ENCODE assay signal across 1 cellular context in the genomic region with DNA sequence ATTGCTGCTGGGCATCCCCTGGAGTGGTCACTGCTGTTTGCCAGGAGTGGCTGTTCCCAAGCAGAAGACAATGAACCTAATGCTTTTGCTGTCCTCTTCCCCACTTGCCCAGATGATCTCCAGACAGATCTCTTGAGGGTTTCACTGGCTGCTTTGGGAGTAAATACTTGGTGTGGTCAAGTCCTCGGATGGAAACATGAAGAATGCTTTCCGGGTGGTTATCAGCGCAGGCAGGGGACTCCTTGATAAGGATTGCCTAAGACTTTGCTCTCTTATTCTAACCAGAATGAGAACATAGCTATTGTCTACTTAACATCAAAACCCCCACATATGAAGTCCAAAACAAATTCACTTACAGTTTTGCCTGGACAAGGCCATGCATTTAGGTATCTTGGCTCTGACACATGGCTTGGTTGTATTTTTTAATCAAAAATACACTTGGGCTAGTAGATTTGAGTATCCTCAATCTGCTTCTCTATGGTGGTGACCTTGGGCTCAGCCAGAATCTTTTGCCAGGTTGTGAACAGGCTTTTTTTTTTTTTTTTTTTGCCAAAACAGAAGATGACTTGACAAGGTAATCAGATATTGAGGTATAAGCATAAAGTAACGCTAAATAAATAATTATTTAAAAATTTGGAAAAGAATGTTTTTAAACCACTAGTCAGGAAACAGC.
TF ChIP-seq lines count a peak whose summit lies in the region.

No MANE protein-coding gene starts in this region.

TF ChIP-seq in K562, 482 proteins besides CTCF, POLR2A, EP300 and RAD21 (continued from another document and continues in another):
- TF ChIP-seq NFE2 (IDR thresholded peaks at IDR 0.05; ENCODE audit: low read depth) (0 out of 2 replicates have a peak, but pooled peaks have one; percentile 11), HMG20B (CRISPR knock-in tag; IDR thresholded peaks at IDR 0.05) (no peak), E2F4 (CRISPR knock-in tag; IDR thresholded peaks at IDR 0.05; ENCODE audit: low read depth) (no peak), U2AF1 (optimal IDR thresholded peaks at IDR 0.05; ENCODE audit: low read depth, low read length) (no peak), MAFF (IDR thresholded peaks at IDR 0.05; ENCODE audit: low read length) (no peak), HDAC8 (tag; IDR thresholded peaks at IDR 0.05) (no peak), SREBF2 (CRISPR knock-in tag; IDR thresholded peaks at IDR 0.05) (no peak), HSF4 (CRISPR knock-in tag; IDR thresholded peaks at IDR 0.05; ENCODE audit: borderline replicate concordance) (no peak), SIN3A (IDR thresholded peaks at IDR 0.05; ENCODE audit: borderline replicate concordance in 2 of 2, control insufficient read depth in 1 of 2, low read depth in 2 of 2, low read length in 2 of 2) (no peak), AFF4 (CRISPR knock-in tag; IDR thresholded peaks at IDR 0.05) (no peak), NONO (IDR thresholded peaks at IDR 0.05; ENCODE audit: low read depth in 2 of 2, low read length in 1 of 2) (no peak), HNRNPH1 (optimal IDR thresholded peaks at IDR 0.05; ENCODE audit: low read depth, low read length) (no peak), NFIX (CRISPR knock-in tag; IDR thresholded peaks at IDR 0.05; ENCODE audit: low read depth) (no peak), MTA2 (IDR thresholded peaks at IDR 0.05; ENCODE audit: low read depth) (peak; percentile 92), CREBBP (IDR thresholded peaks at IDR 0.05; ENCODE audit: low read depth, low read length) (no peak), HNRNPL (IDR thresholded peaks at IDR 0.05; ENCODE audit: low read depth, low read length) (no peak), ZKSCAN1 (IDR thresholded peaks at IDR 0.05; ENCODE audit: low read depth, low read length) (peak; percentile 38; the same call in 1 of the 2 replicates), IRF2 (CRISPR knock-in tag; IDR thresholded peaks at IDR 0.05) (no peak), DMBX1 (CRISPR knock-in tag; IDR thresholded peaks at IDR 0.05; ENCODE audit: borderline replicate concordance) (0 out of 2 replicates have a peak, but pooled peaks have one; percentile 49), POLR3A (IDR thresholded peaks at IDR 0.05; ENCODE audit: borderline replicate concordance, extremely low read depth, insufficient read depth, insufficient read length) (no peak), ZBTB8A (IDR thresholded peaks at IDR 0.05; ENCODE audit: partially characterized antibody) (no peak), ZNF174 (CRISPR knock-in tag; IDR thresholded peaks at IDR 0.05) (no peak), ZNF184 (CRISPR knock-in tag; IDR thresholded peaks at IDR 0.05) (no peak), ZNF165 (CRISPR knock-in tag; IDR thresholded peaks at IDR 0.05; ENCODE audit: borderline replicate concordance) (no peak), ZNF77 (CRISPR knock-in tag; IDR thresholded peaks at IDR 0.05) (no peak), CHD2 (IDR thresholded peaks at IDR 0.05; ENCODE audit: low read depth, low read length) (no peak), SRSF1 (IDR thresholded peaks at IDR 0.05; ENCODE audit: low read depth, low read length) (no peak), ZNF224 (CRISPR knock-in tag; IDR thresholded peaks at IDR 0.05) (no peak), ZNF41 (CRISPR knock-in tag; conservative IDR thresholded peaks at IDR 0.05) (no peak), SMAD3 (CRISPR knock-in tag; conservative IDR thresholded peaks at IDR 0.05) (peak; percentile 73; the same call in 1 of the 2 replicates), HDAC3 (IDR thresholded peaks at IDR 0.05; ENCODE audit: borderline replicate concordance, partially characterized antibody) (peak; percentile 91), ELK3 (CRISPR knock-in tag; IDR thresholded peaks at IDR 0.05) (no peak)
- TF ChIP-seq, protein P1, sequence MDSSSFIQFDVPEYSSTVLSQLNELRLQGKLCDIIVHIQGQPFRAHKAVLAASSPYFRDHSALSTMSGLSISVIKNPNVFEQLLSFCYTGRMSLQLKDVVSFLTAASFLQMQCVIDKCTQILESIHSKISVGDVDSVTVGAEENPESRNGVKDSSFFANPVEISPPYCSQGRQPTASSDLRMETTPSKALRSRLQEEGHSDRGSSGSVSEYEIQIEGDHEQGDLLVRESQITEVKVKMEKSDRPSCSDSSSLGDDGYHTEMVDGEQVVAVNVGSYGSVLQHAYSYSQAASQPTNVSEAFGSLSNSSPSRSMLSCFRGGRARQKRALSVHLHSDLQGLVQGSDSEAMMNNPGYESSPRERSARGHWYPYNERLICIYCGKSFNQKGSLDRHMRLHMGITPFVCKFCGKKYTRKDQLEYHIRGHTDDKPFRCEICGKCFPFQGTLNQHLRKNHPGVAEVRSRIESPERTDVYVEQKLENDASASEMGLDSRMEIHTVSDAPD (CRISPR knock-in tag; IDR thresholded peaks at IDR 0.05), result no peak
- TF ChIP-seq, protein P2, sequence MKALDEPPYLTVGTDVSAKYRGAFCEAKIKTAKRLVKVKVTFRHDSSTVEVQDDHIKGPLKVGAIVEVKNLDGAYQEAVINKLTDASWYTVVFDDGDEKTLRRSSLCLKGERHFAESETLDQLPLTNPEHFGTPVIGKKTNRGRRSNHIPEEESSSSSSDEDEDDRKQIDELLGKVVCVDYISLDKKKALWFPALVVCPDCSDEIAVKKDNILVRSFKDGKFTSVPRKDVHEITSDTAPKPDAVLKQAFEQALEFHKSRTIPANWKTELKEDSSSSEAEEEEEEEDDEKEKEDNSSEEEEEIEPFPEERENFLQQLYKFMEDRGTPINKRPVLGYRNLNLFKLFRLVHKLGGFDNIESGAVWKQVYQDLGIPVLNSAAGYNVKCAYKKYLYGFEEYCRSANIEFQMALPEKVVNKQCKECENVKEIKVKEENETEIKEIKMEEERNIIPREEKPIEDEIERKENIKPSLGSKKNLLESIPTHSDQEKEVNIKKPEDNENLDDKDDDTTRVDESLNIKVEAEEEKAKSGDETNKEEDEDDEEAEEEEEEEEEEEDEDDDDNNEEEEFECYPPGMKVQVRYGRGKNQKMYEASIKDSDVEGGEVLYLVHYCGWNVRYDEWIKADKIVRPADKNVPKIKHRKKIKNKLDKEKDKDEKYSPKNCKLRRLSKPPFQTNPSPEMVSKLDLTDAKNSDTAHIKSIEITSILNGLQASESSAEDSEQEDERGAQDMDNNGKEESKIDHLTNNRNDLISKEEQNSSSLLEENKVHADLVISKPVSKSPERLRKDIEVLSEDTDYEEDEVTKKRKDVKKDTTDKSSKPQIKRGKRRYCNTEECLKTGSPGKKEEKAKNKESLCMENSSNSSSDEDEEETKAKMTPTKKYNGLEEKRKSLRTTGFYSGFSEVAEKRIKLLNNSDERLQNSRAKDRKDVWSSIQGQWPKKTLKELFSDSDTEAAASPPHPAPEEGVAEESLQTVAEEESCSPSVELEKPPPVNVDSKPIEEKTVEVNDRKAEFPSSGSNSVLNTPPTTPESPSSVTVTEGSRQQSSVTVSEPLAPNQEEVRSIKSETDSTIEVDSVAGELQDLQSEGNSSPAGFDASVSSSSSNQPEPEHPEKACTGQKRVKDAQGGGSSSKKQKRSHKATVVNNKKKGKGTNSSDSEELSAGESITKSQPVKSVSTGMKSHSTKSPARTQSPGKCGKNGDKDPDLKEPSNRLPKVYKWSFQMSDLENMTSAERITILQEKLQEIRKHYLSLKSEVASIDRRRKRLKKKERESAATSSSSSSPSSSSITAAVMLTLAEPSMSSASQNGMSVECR (CRISPR knock-in tag; IDR thresholded peaks at IDR 0.05), result no peak
- TF ChIP-seq, protein P3, sequence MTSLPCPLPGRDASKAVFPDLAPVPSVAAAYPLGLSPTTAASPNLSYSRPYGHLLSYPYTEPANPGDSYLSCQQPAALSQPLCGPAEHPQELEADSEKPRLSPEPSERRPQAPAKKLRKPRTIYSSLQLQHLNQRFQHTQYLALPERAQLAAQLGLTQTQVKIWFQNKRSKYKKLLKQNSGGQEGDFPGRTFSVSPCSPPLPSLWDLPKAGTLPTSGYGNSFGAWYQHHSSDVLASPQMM (CRISPR knock-in tag; IDR thresholded peaks at IDR 0.05), result no peak
- TF ChIP-seq, protein P4, sequence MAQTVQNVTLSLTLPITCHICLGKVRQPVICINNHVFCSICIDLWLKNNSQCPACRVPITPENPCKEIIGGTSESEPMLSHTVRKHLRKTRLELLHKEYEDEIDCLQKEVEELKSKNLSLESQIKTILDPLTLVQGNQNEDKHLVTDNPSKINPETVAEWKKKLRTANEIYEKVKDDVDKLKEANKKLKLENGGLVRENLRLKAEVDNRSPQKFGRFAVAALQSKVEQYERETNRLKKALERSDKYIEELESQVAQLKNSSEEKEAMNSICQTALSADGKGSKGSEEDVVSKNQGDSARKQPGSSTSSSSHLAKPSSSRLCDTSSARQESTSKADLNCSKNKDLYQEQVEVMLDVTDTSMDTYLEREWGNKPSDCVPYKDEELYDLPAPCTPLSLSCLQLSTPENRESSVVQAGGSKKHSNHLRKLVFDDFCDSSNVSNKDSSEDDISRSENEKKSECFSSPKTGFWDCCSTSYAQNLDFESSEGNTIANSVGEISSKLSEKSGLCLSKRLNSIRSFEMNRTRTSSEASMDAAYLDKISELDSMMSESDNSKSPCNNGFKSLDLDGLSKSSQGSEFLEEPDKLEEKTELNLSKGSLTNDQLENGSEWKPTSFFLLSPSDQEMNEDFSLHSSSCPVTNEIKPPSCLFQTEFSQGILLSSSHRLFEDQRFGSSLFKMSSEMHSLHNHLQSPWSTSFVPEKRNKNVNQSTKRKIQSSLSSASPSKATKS (CRISPR knock-in tag; IDR thresholded peaks at IDR 0.05), result no peak
- TF ChIP-seq, protein P5, sequence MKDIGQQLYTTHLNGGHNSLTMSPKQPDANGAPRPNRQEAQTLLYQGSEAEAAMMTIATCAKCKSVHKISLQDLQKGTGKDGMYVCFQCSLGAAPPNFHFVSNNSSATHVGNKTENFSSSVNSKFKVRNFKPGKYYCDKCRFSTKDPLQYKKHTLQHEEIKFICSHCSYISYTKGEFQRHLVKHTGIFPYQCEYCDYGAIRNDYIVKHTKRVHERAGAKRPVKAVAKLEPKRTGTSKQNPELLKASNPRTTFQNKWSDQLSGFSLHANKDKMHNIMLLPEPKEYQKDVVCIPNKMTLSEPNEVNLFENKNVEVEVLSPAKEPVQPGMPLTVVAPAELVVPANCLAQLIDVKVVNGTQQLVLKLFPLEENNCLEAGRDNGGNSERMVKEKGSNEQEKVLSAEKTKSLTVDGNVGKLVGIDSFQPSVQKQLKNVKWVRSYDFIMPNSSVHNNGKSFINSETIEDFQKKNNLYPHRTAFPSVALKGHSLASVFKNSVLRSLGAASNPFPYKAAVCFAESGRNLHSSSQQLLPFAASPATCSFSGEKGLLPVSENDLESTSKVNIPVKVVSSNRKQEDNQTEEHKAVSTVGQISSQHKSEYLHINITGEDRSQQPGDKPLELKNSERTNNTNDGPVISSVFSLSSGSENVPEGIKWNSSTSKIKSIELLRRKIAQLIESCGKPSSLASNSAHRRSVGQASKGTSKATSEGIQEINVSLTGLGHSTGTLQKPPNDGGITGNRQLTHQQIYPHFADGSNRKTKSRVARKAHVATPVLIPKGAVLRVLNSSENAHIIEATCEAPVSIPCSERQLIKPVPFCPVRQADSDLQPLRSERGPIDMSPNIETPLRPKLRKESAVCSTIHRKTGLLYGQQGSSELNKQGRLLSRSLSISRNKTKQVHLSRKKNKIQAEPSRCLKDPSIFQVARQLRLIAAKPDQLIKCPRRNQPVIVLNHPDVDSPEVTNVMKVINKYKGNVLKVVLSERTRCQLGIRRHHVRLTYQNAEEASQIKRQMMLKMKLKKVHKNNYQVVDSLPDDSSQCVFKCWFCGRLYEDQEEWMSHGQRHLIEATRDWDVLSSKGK (CRISPR knock-in tag; IDR thresholded peaks at IDR 0.05), result no peak
- TF ChIP-seq, protein P6, sequence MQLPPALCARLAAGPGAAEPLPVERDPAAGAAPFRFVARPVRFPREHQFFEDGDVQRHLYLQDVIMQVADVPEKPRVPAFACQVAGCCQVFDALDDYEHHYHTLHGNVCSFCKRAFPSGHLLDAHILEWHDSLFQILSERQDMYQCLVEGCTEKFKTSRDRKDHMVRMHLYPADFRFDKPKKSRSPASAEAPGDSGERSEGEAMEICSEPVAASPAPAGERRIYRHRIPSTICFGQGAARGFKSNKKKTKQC (CRISPR knock-in tag; IDR thresholded peaks at IDR 0.05), result no peak
- TF ChIP-seq, protein P7, sequence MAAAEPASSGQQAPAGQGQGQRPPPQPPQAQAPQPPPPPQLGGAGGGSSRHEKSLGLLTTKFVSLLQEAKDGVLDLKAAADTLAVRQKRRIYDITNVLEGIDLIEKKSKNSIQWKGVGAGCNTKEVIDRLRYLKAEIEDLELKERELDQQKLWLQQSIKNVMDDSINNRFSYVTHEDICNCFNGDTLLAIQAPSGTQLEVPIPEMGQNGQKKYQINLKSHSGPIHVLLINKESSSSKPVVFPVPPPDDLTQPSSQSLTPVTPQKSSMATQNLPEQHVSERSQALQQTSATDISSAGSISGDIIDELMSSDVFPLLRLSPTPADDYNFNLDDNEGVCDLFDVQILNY (CRISPR knock-in tag; IDR thresholded peaks at IDR 0.05), result no peak
